8 cellular contexts compared by ENCODE assay signal in genomic region chr20:34708621-34709043, GRCh38. TPM values are rescaled to one million over a fixed set of nuclear protein-coding genes. Genes with fewer than 3 reads are reported as not detected.
DNase-seq lines count a peak whose midpoint lies in the region; ATAC-seq and TF ChIP-seq lines count a peak whose summit lies in the region.

No MANE protein-coding gene starts in this region.

- peak; percentile 91 for TF ChIP-seq CTCF in DOHH2 (IDR thresholded peaks at IDR 0.05; ENCODE audit: low read depth, low read length, poor library complexity, severe bottlenecking)
- peak; percentile 65 to 81 for TF ChIP-seq CTCF in GM23338 (conservative IDR thresholded peaks at IDR 0.05; ENCODE audit: low read depth in 2 of 2)
- TF ChIP-seq CTCF in endothelial cell (IDR thresholded peaks at IDR 0.05; ENCODE audit: unreplicated experiment): peak; percentile 44

- no peaks in the 10 kb centered on the region for H3K9me3 ChIP-seq in DOHH2 (ENCODE audit: control insufficient read depth, insufficient read depth, low read length)
- H3K9me3 ChIP-seq in mucosa of rectum (ENCODE audit: control insufficient read depth in 2 of 2, low read length in 2 of 2): no peaks in the 10 kb centered on the region

- DNase-seq in GM23338 (ENCODE audit: low spot score): peak; percentile 73
- peak; percentile 68 for DNase-seq in NCI-H2171 (lab: John Stamatoyannopoulos, UW)
- peak; percentile 72 for DNase-seq in activated CD8-positive, alpha-beta T cell treated with anti-CD3 and anti-CD28 coated beads, Interleukin-2, amount 10 ng/mL, durations not matched to agents 7 days and 5 days
- DNase-seq in endothelial cell (ENCODE audit: low spot score): peak; percentile 61
- DNase-seq in stimulated activated naive CD8-positive, alpha-beta T cell treated with anti-CD3 and anti-CD28 coated beads, Interleukin-15, Interleukin-2, amounts not matched to agents 100 U/mL and 50 U/mL, for 24 hours: peak; percentile 76
- no peak for DNase-seq in COLO829 (ENCODE audit: low spot score)

- no peaks in the 10 kb centered on the region for H3K79me2 ChIP-seq in DOHH2 (ENCODE audit: control insufficient read depth, low read length)
- no peaks in the 10 kb centered on the region for H3K79me2 ChIP-seq in GM23338 (replicated peaks; ENCODE audit: insufficient read depth)

- H3K9ac ChIP-seq in mucosa of rectum (ENCODE audit: low read depth in 1 of 2, low read length in 2 of 2): peak overlapping the region; percentile 63 to 81

- H3F3A ChIP-seq in DOHH2 (ENCODE audit: control insufficient read depth, insufficient read depth): peaks cover 14% of the 10 kb centered on the region
- H3F3A ChIP-seq in GM23338 (replicated peaks; ENCODE audit: low read depth): peaks cover 11% of the 10 kb centered on the region; the same call in 1 of the 2 replicates

- H3K9me2 ChIP-seq in DOHH2 (replicated peaks; ENCODE audit: control insufficient read depth, low read length) (no peaks in the 10 kb centered on the region), GM23338 (ENCODE audit: insufficient read depth) (no peaks in the 10 kb centered on the region)

- H3K4me1 Mint-ChIP-seq in GM23338: peaks cover 12% of the 10 kb centered on the region
- peaks cover 37% of the 10 kb centered on the region for H3K4me1 Mint-ChIP-seq in activated CD8-positive, alpha-beta T cell treated with anti-CD3 and anti-CD28 coated beads, Interleukin-2, amount 10 ng/mL, durations not matched to agents 7 days and 5 days (ENCODE audit: low read depth)
- peaks cover 41% of the 10 kb centered on the region for H3K4me1 Mint-ChIP-seq in endothelial cell (ENCODE audit: unreplicated experiment)

- peaks cover 29% of the 10 kb centered on the region for H3K4me1 ChIP-seq in DOHH2 (ENCODE audit: control insufficient read depth, low read length)
- H3K4me1 ChIP-seq in GM23338 (ENCODE audit: insufficient read depth): peaks cover 17% of the 10 kb centered on the region; the same call in 1 of the 2 replicates
- peaks cover 37 to 50% of the 10 kb centered on the region in 2 donors for H3K4me1 ChIP-seq in mucosa of rectum (ENCODE audit: control insufficient read depth in 2 of 2, insufficient read depth in 2 of 2, low read length in 2 of 2)

- H2AFZ ChIP-seq in GM23338: peak overlapping the region; percentile 99

- H3K27ac Mint-ChIP-seq in GM23338 (no peak overlapping the region), endothelial cell (ENCODE audit: unreplicated experiment) (no peak overlapping the region)
- H3K27ac Mint-ChIP-seq in activated CD8-positive, alpha-beta T cell treated with anti-CD3 and anti-CD28 coated beads, Interleukin-2, amount 10 ng/mL, durations not matched to agents 7 days and 5 days: peak overlapping the region; percentile 71

- ATAC-seq in GM23338: peak; percentile 21
- ATAC-seq in activated CD8-positive, alpha-beta T cell treated with anti-CD3 and anti-CD28 coated beads, Interleukin-2, amount 10 ng/mL, durations not matched to agents 7 days and 5 days: peak; percentile 8
- ATAC-seq in stimulated activated naive CD8-positive, alpha-beta T cell treated with anti-CD3 and anti-CD28 coated beads, Interleukin-15, Interleukin-2, amounts not matched to agents 100 U/mL and 50 U/mL, for 24 hours: peak; percentile 20

- H3K27ac ChIP-seq in DOHH2 (ENCODE audit: low read depth, low read length) (peak overlapping the region; percentile 57; the same call in 1 of the 2 replicates), GM23338 (ENCODE audit: low read depth) (no peak overlapping the region), mucosa of rectum (ENCODE audit: low read depth in 2 of 2, low read length in 2 of 2) (peak overlapping the region; percentile 67 to 87)

- POLR2A ChIA-PET in activated CD8-positive, alpha-beta T cell treated with anti-CD3 and anti-CD28 coated beads, Interleukin-2, amount 10 ng/mL, durations not matched to agents 7 days and 5 days (lab: Charles Lee): interaction anchor here (0.6 kb wide), 1 partner anchor 1477 kb away, joined by 3 read pairs; no protein-coding TSS in a partner anchor

- peaks cover 39% of the 10 kb centered on the region for H3K27me3 Mint-ChIP-seq in GM23338 (ENCODE audit: insufficient read depth, low read depth, poor library complexity)
- H3K27me3 Mint-ChIP-seq in activated CD8-positive, alpha-beta T cell treated with anti-CD3 and anti-CD28 coated beads, Interleukin-2, amount 10 ng/mL, durations not matched to agents 7 days and 5 days (ENCODE audit: low read depth): peaks cover 6% of the 10 kb centered on the region
- H3K27me3 Mint-ChIP-seq in endothelial cell (ENCODE audit: unreplicated experiment): peaks cover 11% of the 10 kb centered on the region

- H3K36me3 Mint-ChIP-seq in GM23338 (ENCODE audit: low read depth) (no peaks in the 10 kb centered on the region), endothelial cell (ENCODE audit: low read depth, unreplicated experiment) (peaks cover 42% of the 10 kb centered on the region)
- peaks cover 3% of the 10 kb centered on the region for H3K36me3 Mint-ChIP-seq in activated CD8-positive, alpha-beta T cell treated with anti-CD3 and anti-CD28 coated beads, Interleukin-2, amount 10 ng/mL, durations not matched to agents 7 days and 5 days (ENCODE audit: low read depth)

- peak overlapping the region; percentile 92 for H3K4me3 ChIP-seq in DOHH2 (ENCODE audit: low read length)
- H3K4me3 ChIP-seq in GM23338: peak overlapping the region; percentile 94
- H3K4me3 ChIP-seq in mucosa of rectum (ENCODE audit: low read length in 2 of 2): peak overlapping the region; percentile 71 to 74

- H3K27me3 ChIP-seq in DOHH2 (ENCODE audit: control insufficient read depth, low read length) (peaks cover 2% of the 10 kb centered on the region; the same call in 1 of the 2 replicates), GM23338 (ENCODE audit: insufficient read depth) (peaks cover 26% of the 10 kb centered on the region), mucosa of rectum (ENCODE audit: control insufficient read depth in 2 of 2, insufficient read depth in 2 of 2, low read length in 2 of 2) (no peaks in the 10 kb centered on the region)

- H3K9me3 Mint-ChIP-seq in GM23338 (no peaks in the 10 kb centered on the region; the same call in 2 of the 3 replicates), endothelial cell (ENCODE audit: unreplicated experiment) (no peaks in the 10 kb centered on the region)
- H3K9me3 Mint-ChIP-seq in activated CD8-positive, alpha-beta T cell treated with anti-CD3 and anti-CD28 coated beads, Interleukin-2, amount 10 ng/mL, durations not matched to agents 7 days and 5 days (ENCODE audit: insufficient read depth): no peaks in the 10 kb centered on the region

- peak overlapping the region; percentile 77 for H3K4me3 Mint-ChIP-seq in GM23338
- H3K4me3 Mint-ChIP-seq in activated CD8-positive, alpha-beta T cell treated with anti-CD3 and anti-CD28 coated beads, Interleukin-2, amount 10 ng/mL, durations not matched to agents 7 days and 5 days: peak overlapping the region; percentile 82
- H3K4me3 Mint-ChIP-seq in endothelial cell (ENCODE audit: unreplicated experiment): peak overlapping the region; percentile 71

- no peaks in the 10 kb centered on the region for H3K36me3 ChIP-seq in DOHH2 (ENCODE audit: control insufficient read depth, low read length)
- no peaks in the 10 kb centered on the region for H3K36me3 ChIP-seq in GM23338 (ENCODE audit: insufficient read depth)
- peaks cover 11 to 21% of the 10 kb centered on the region in 2 donors for H3K36me3 ChIP-seq in mucosa of rectum (ENCODE audit: control insufficient read depth in 2 of 2, insufficient read depth in 2 of 2, low read length in 2 of 2)

- no peaks in the 10 kb centered on the region for H4K20me1 ChIP-seq in DOHH2 (ENCODE audit: control insufficient read depth, insufficient read depth, low read depth, low read length)
- H4K20me1 ChIP-seq in GM23338 (replicated peaks; ENCODE audit: insufficient read depth): no peaks in the 10 kb centered on the region

- H3K4me2 ChIP-seq in DOHH2 (ENCODE audit: low read length) (peak overlapping the region; percentile 95), GM23338 (peak overlapping the region; percentile 95)

- CTCF ChIA-PET in activated CD8-positive, alpha-beta T cell treated with anti-CD3 and anti-CD28 coated beads, Interleukin-2, amount 10 ng/mL, durations not matched to agents 7 days and 5 days (lab: Charles Lee): interaction anchor here (0.8 to 7.3 kb wide), 17 partner anchors 11 to 396 kb away, joined by 3 to 77 read pairs (median 6); partner anchors contain the start of genes DYNLRB1 and PIGU

TF ChIP-seq in GM23338, 12 proteins besides CTCF, POLR2A, EP300 and RAD21 (continues in another document):
- TF ChIP-seq EZH2phosphoT487 (IDR thresholded peaks at IDR 0.05; ENCODE audit: unreplicated experiment) (no peak), STAT1 (IDR thresholded peaks at IDR 0.05; ENCODE audit: unreplicated experiment) (no peak), NANOG (IDR thresholded peaks at IDR 0.05; ENCODE audit: borderline replicate concordance) (no peak)

RNA-seq across cellular contexts. Expression of gene TP53INP2, which starts 4.5 kb away (rescaled TPM):
- 3.3 and 3.8 TPM in 2 replicates for total RNA-seq in GM23338 (2014; rRNA removed; shearing (Covaris generic))
- polyA plus RNA-seq in GM23338 (2016; fragmentation: Nextera tagmentation; extraction: Ambion mirVana): 2.4 and 2.7 TPM in 2 replicates
- 1 to 10 TPM; 2.0 to 2.1 TPM for total RNA-seq in activated CD8-positive, alpha-beta T cell treated with anti-CD3 and anti-CD28 coated beads, Interleukin-2, amount 10 ng/mL, durations not matched to agents 7 days and 5 days
- 68.5 TPM for total RNA-seq in endothelial cell (ENCODE audit: unreplicated experiment)

RNA-seq across cellular contexts. Expression of gene PIGU, which starts 31.7 kb away (rescaled TPM):
- total RNA-seq in GM23338 (2014; rRNA removed; shearing (Covaris generic)): 28.9 and 31.3 TPM in 2 replicates
- polyA plus RNA-seq in GM23338 (2016; fragmentation: Nextera tagmentation; extraction: Ambion mirVana): 22.4 and 24.3 TPM in 2 replicates
- total RNA-seq in activated CD8-positive, alpha-beta T cell treated with anti-CD3 and anti-CD28 coated beads, Interleukin-2, amount 10 ng/mL, durations not matched to agents 7 days and 5 days: 10 to 100 TPM; 19.1 to 21.2 TPM
- 16.5 TPM for total RNA-seq in endothelial cell (ENCODE audit: unreplicated experiment)

Comparison
In these comparisons a context has a peak if more than half of its experiments do, and no peak if none do; other contexts are left out.
1. RNA of gene TP53INP2, which starts 4.5 kb away (total RNA-seq): 68.5 TPM in endothelial cell (single experiment); 3.3 to 3.8 TPM in GM23338 and 2.0 to 2.1 TPM in activated CD8-positive, alpha-beta T cell treated with anti-CD3 and anti-CD28 coated beads, Interleukin-2, amount 10 ng/mL, durations not matched to agents 7 days and 5 days; every median in the first group is over 10 times any median in the second.
2. Peak in every context shown above with its lines, with median percentiles within 50 percentile points of each other: H3K4me3 ChIP-seq, CTCF ChIP-seq, ATAC-seq and H3K4me3 Mint-ChIP-seq.